17 cellular contexts compared by ENCODE assay signal in genomic region chr11:28346721-28347120, GRCh38.
DNase-seq lines count a peak whose midpoint lies in the region; ATAC-seq, FAIRE-seq and TF ChIP-seq lines count a peak whose summit lies in the region.
"Had no signal": no experiment of that assay in that cellular context is flagged by ENCODE, and none has a peak within 500 bp of the region (broad histone marks: within the 10 kb centered on the region; RNA-seq: fewer than 3 reads in every experiment).

No MANE protein-coding gene starts in this region.

- CTCF ChIA-PET in mammary epithelial cell (lab: Charles Lee; ENCODE audit: low non-redundant PET) = no interaction called here
- CTCF ChIA-PET in PC-3 (lab: Charles Lee) = no interaction called here

- POLR2A ChIA-PET in PC-3 (lab: Charles Lee; ENCODE audit: unreplicated experiment) = no interaction called here

- H3K9me3 ChIP-seq in mammary epithelial cell (replicated peaks; ENCODE audit: insufficient read depth, low read length) = no peaks in the 10 kb centered on the region
- H3K9me3 ChIP-seq in breast epithelium = no peaks in the 10 kb centered on the region
- H3K9me3 ChIP-seq in PC-3 (ENCODE audit: low read length) = no peaks in the 10 kb centered on the region
- H3K9me3 ChIP-seq: BLaER1 had no signal

- dilution Hi-C loops in mammary epithelial cell (cut with HindIII; ENCODE audit: low sequenced_read_pairs) = no loop called here

- H3K36me3 ChIP-seq in mammary epithelial cell (ENCODE audit: insufficient read depth, low read length) = no peaks in the 10 kb centered on the region
- no peaks in the 10 kb centered on the region for H3K36me3 ChIP-seq in breast epithelium
- H3K36me3 ChIP-seq in PC-3 (ENCODE audit: low read depth, low read length) = no peaks in the 10 kb centered on the region
- H3K36me3 ChIP-seq: BLaER1 had no signal

- 0 out of 2 replicates have a peak, but pooled peaks have one; percentile 17 for ATAC-seq in PC-3

- no peak overlapping the region for H2AFZ ChIP-seq in mammary epithelial cell (ENCODE audit: low read depth, low read length)
- H2AFZ ChIP-seq in PC-3 (ENCODE audit: low read length) = no peak overlapping the region

- H3K4me3 ChIP-seq in mammary epithelial cell (replicated peaks in 1 of 3; ENCODE audit: insufficient read depth in 1 of 3, low read depth in 2 of 3, low read length in 3 of 3) (no peak overlapping the region), breast epithelium (no peak overlapping the region), PC-3 (ENCODE audit: low read length) (no peak overlapping the region)
- H3K4me3 ChIP-seq: BLaER1 had no signal

- H3K4me2 ChIP-seq in mammary epithelial cell (ENCODE audit: insufficient read depth, low read depth, low read length) (peak overlapping the region; percentile 41), PC-3 (ENCODE audit: low read length) (no peak overlapping the region)
- H3K4me2 ChIP-seq: BLaER1 had no signal

- H3K27ac ChIP-seq in mammary epithelial cell (ENCODE audit: insufficient read depth, low read depth, low read length) (no peak overlapping the region), breast epithelium (no peak overlapping the region), PC-3 (ENCODE audit: low read length) (no peak overlapping the region), caudate nucleus (ENCODE audit: low read depth, low read length) (no peak overlapping the region)
- H3K27ac ChIP-seq: 22Rv1, BLaER1 had no signal

- DNase-seq in mammary epithelial cell (peak; percentile 20), breast epithelium (ENCODE audit: low spot score in 2 of 2) (no peak), PC-3 (peak; percentile 13), fibroblast of gingiva (ENCODE audit: low read depth) (peak; percentile 5), D341Med (ENCODE audit: low spot score) (no peak), caudate nucleus (lab: John Stamatoyannopoulos, UW) (no peak), mesenteric fat pad (ENCODE audit: low spot score) (no peak), GM12891 (ENCODE audit: insufficient read length, low spot score) (no peak)
- DNase-seq: CD8-positive, alpha-beta memory T cell; DMS 273 treated with DMSO at 0.1 percent for 48 hours; NCI-H1436 treated with DMSO at 0.1 percent for 48 hours; NCI-H2029 treated with DMSO at 0.1 percent for 48 hours; NCI-H524; SHP77 treated with DMSO at 0.1 percent for 48 hours had no signal

- H3K9ac ChIP-seq in mammary epithelial cell (ENCODE audit: insufficient read depth, low read length) (no peak overlapping the region), PC-3 (ENCODE audit: low read length) (no peak overlapping the region)
- H3K9ac ChIP-seq: BLaER1 had no signal

- H3K4me1 ChIP-seq in mammary epithelial cell (ENCODE audit: insufficient read depth, low read length) (peaks cover 18% of the 10 kb centered on the region), breast epithelium (no peaks in the 10 kb centered on the region), PC-3 (ENCODE audit: insufficient read depth, low read length) (peaks cover 31% of the 10 kb centered on the region)
- H3K4me1 ChIP-seq: BLaER1 had no signal

- H3F3A ChIP-seq in PC-3 (ENCODE audit: low read length, unreplicated experiment) = no peaks in the 10 kb centered on the region

- H3K79me2 ChIP-seq in mammary epithelial cell (ENCODE audit: insufficient read depth, low read length) (no peaks in the 10 kb centered on the region), PC-3 (ENCODE audit: low read length) (no peaks in the 10 kb centered on the region)

- H3K9me2 ChIP-seq in PC-3 (replicated peaks; ENCODE audit: low read length) = no peaks in the 10 kb centered on the region

- no peak for TF ChIP-seq CTCF in mammary epithelial cell (conservative IDR thresholded peaks at IDR 0.05 in 1 of 2, IDR thresholded peaks at IDR 0.05 in 1 of 2; ENCODE audit: extremely low read depth in 1 of 2, insufficient read depth in 1 of 2, low read depth in 1 of 2, low read length in 2 of 2)
- TF ChIP-seq CTCF in breast epithelium (IDR thresholded peaks at IDR 0.05) = no peak
- no peak for TF ChIP-seq CTCF in PC-3 (conservative IDR thresholded peaks at IDR 0.05; ENCODE audit: low read depth, low read length)

- in situ Hi-C loops in mammary epithelial cell (cut with MboI; ENCODE audit: low sequenced_read_pairs in 2 of 2) = no loop called here

- 77% methylated on average over 1 of the region's 1 CpG for WGBS in mammary epithelial cell (ENCODE audit: low coverage, missing lambda C conversion rate)

- H4K20me1 ChIP-seq in mammary epithelial cell (ENCODE audit: insufficient read depth, low read length) (no peaks in the 10 kb centered on the region), PC-3 (ENCODE audit: low read length) (no peaks in the 10 kb centered on the region)
- H4K20me1 ChIP-seq: BLaER1 had no signal

- BruUV-seq in mammary epithelial cell (replicated peaks; lab: Mats Ljungman, UMichigan) (no TSS peak), PC-3 (replicated peaks; lab: Mats Ljungman, UMichigan) (no TSS peak)

- no peaks in the 10 kb centered on the region for H3K27me3 ChIP-seq in mammary epithelial cell (ENCODE audit: insufficient read depth, low read length)
- H3K27me3 ChIP-seq in breast epithelium = no peaks in the 10 kb centered on the region
- H3K27me3 ChIP-seq in PC-3 (ENCODE audit: low read length) = no peaks in the 10 kb centered on the region
- H3K27me3 ChIP-seq: BLaER1 had no signal

- no peak for FAIRE-seq in GM12891 (lab: Jason Lieb, UNC)
- FAIRE-seq: RCC 7860 had no signal

- intact Hi-C loops in mammary epithelial cell (cut with micrococcal nuclease) = no loop called here
- intact Hi-C loops in breast epithelium (cut with DNase I; ENCODE audit: low total_unique reads) = no loop called here
- intact Hi-C loops in PC-3 (cut with micrococcal nuclease) = loop anchor here (2.0 kb wide), 1 partner anchor 644 kb away; no protein-coding TSS in a partner anchor

- TF ChIP-seq POLR2A in breast epithelium (IDR thresholded peaks at IDR 0.05) = no peak
- no peak for TF ChIP-seq POLR2A in GM12891 (IDR thresholded peaks at IDR 0.05; ENCODE audit: low read depth, low read length)

TF ChIP-seq in GM12891, 5 proteins besides CTCF, POLR2A, EP300 and RAD21:
- TF ChIP-seq POLR2AphosphoS5 (IDR thresholded peaks at IDR 0.05; ENCODE audit: low read depth, low read length) = no peak
- TF ChIP-seq POU2F2 (IDR thresholded peaks at IDR 0.05; ENCODE audit: low read depth, low read length) = no peak
- TF ChIP-seq TAF1 (IDR thresholded peaks at IDR 0.05; ENCODE audit: low read depth, low read length) = no peak
- TF ChIP-seq PAX5 (IDR thresholded peaks at IDR 0.05; ENCODE audit: insufficient read depth, low read length, severe bottlenecking) = no peak
- no peak for TF ChIP-seq SPI1 (IDR thresholded peaks at IDR 0.05; ENCODE audit: low read depth, low read length)

Comparison
In these comparisons a context has a peak if more than half of its experiments do, and no peak if none do; other contexts are left out.
1. DNase-seq: peak in mammary epithelial cell (single experiment), PC-3 (single experiment) and fibroblast of gingiva (single experiment); none in breast epithelium (0 of 2), D341Med (single experiment), caudate nucleus (0 of 61), mesenteric fat pad (single experiment) and GM12891 (single experiment).